15 cellular contexts compared by ENCODE assay signal in genomic region chr18:50334546-50335152, GRCh38. TPM values are rescaled to one million over a fixed set of nuclear protein-coding genes. Genes with fewer than 3 reads are reported as not detected.
DNase-seq lines count a peak whose midpoint lies in the region; ATAC-seq and TF ChIP-seq lines count a peak whose summit lies in the region.
"Had no signal": no experiment of that assay in that cellular context is flagged by ENCODE, and none has a peak within 500 bp of the region (broad histone marks: within the 10 kb centered on the region; RNA-seq: fewer than 3 reads in every experiment).

No MANE protein-coding gene starts in this region.

- H3K27me3 Mint-ChIP-seq in T-helper 17 cell, result peaks cover 33% of the 10 kb centered on the region
- H3K27me3 Mint-ChIP-seq: type B pancreatic cell had no signal

- peaks cover 3% of the 10 kb centered on the region for H3K9me3 ChIP-seq in T-helper 17 cell (ENCODE audit: control insufficient read depth, low read length, poor library complexity, severe bottlenecking)
- no peaks in the 10 kb centered on the region for H3K9me3 ChIP-seq in prostate gland
- H3K9me3 ChIP-seq in uterus, result no peaks in the 10 kb centered on the region
- H3K9me3 ChIP-seq: BE2C had no signal

- H3K27me3 ChIP-seq in prostate gland (replicated peaks; ENCODE audit: insufficient read depth) (no peaks in the 10 kb centered on the region), uterus (no peaks in the 10 kb centered on the region)
- H3K27me3 ChIP-seq: BE2C had no signal

- TF ChIP-seq CTCF in prostate gland (IDR thresholded peaks at IDR 0.05) (no peak), uterus (IDR thresholded peaks at IDR 0.05) (no peak)

- H3K36me3 Mint-ChIP-seq in T-helper 17 cell (ENCODE audit: low read depth), result peaks cover 3% of the 10 kb centered on the region
- H3K36me3 Mint-ChIP-seq: activated naive CD4-positive, alpha-beta T cell treated with anti-CD3 and anti-CD28 coated beads, Interleukin-2, amount 50 U/mL, for 72 hours; type B pancreatic cell had no signal

- H3K27ac Mint-ChIP-seq in T-helper 17 cell, result no peak overlapping the region
- H3K27ac Mint-ChIP-seq: activated naive CD4-positive, alpha-beta T cell treated with anti-CD3 and anti-CD28 coated beads, Interleukin-2, amount 50 U/mL, for 72 hours; type B pancreatic cell had no signal

- peaks cover 6% of the 10 kb centered on the region for H3K4me1 Mint-ChIP-seq in T-helper 17 cell

- H3K27ac ChIP-seq in prostate gland (no peak overlapping the region), uterus (no peak overlapping the region)
- H3K27ac ChIP-seq: skin epidermis had no signal

- TF ChIP-seq POLR2A in prostate gland (IDR thresholded peaks at IDR 0.05), result no peak
- no peak for TF ChIP-seq POLR2A in uterus (IDR thresholded peaks at IDR 0.05)

- DNase-seq in T-helper 17 cell (no peak), prostate gland (ENCODE audit: low spot score) (no peak), NCI-H748 treated with DMSO at 0.1 percent for 48 hours (lab: John Stamatoyannopoulos, UW) (no peak), uterus (no peak), NCI-H510A treated with DMSO at 0.1 percent for 48 hours (lab: John Stamatoyannopoulos, UW) (no peak)
- DNase-seq: activated CD8-positive, alpha-beta memory T cell treated with anti-CD3 and anti-CD28 coated beads for 24 hours; BE2C; GDM1 had no signal

- H3K4me1 ChIP-seq in prostate gland (replicated peaks) (no peaks in the 10 kb centered on the region), uterus (no peaks in the 10 kb centered on the region)
- H3K4me1 ChIP-seq: BE2C had no signal

- no peak overlapping the region for H3K4me3 ChIP-seq in prostate gland
- H3K4me3 ChIP-seq in uterus, result no peak overlapping the region
- H3K4me3 ChIP-seq: skin epidermis had no signal

- ATAC-seq in GM18867 (IDR thresholded peaks at IDR 0.05; ENCODE audit: unreplicated experiment), result peak; percentile 49
- peak; percentile 64 for ATAC-seq in GM21576 (IDR thresholded peaks at IDR 0.05; ENCODE audit: unreplicated experiment)
- peak; percentile 70 for ATAC-seq in HG03139 (IDR thresholded peaks at IDR 0.05; ENCODE audit: unreplicated experiment)
- peak; percentile 33 for ATAC-seq in T-helper 17 cell
- ATAC-seq: activated naive CD4-positive, alpha-beta T cell treated with anti-CD3 and anti-CD28 coated beads, Interleukin-2, amount 50 U/mL, for 72 hours had no signal

- intact Hi-C loops in prostate gland (cut with DNase I), result no loop called here
- intact Hi-C loops in uterus (cut with DNase I; ENCODE audit: low total_unique reads), result no loop called here

- WGBS in prostate gland, result 84% methylated on average over 7 of the region's 7 CpGs

- no peak overlapping the region for H3K4me3 Mint-ChIP-seq in T-helper 17 cell
- H3K4me3 Mint-ChIP-seq: neural crest cell, type B pancreatic cell had no signal

- no peaks in the 10 kb centered on the region for H3K36me3 ChIP-seq in prostate gland
- no peaks in the 10 kb centered on the region for H3K36me3 ChIP-seq in uterus
- H3K36me3 ChIP-seq: BE2C had no signal

RNA-seq across cellular contexts. Expression of gene SKA1, which starts 40.2 kb away (rescaled TPM):
- total RNA-seq in T-helper 17 cell, result under 1 TPM; 0.27 to 0.39 TPM
- total RNA-seq in prostate gland, result 1 to 10 TPM; 2.6 to 2.7 TPM
- total RNA-seq in uterus, result 1 to 10 TPM in 1 of 4 donors, under 1 TPM in 1, not detected in 2; 0.73 to 5.5 TPM

RNA-seq across cellular contexts. Expression of gene CXXC1, which starts 47.2 kb away (rescaled TPM):
- total RNA-seq in T-helper 17 cell (100 to 1,000 TPM; 118 to 129 TPM), prostate gland (10 to 100 TPM; 61.9 to 87.4 TPM), uterus (10 to 100 TPM; 54.1 to 85.1 (median 70.4) TPM)

RNA-seq across cellular contexts. Expression of gene MBD1, which starts 53.3 kb away (rescaled TPM):
- total RNA-seq in T-helper 17 cell (10 to 100 TPM; 88.9 to 89.1 TPM), prostate gland (100 to 1,000 TPM in 1 of 2 donors, 10 to 100 TPM in 1; 65.4 to 121 TPM), uterus (10 to 100 TPM; 20.3 to 82.2 (median 52.7) TPM)
